In the genomic region with DNA sequence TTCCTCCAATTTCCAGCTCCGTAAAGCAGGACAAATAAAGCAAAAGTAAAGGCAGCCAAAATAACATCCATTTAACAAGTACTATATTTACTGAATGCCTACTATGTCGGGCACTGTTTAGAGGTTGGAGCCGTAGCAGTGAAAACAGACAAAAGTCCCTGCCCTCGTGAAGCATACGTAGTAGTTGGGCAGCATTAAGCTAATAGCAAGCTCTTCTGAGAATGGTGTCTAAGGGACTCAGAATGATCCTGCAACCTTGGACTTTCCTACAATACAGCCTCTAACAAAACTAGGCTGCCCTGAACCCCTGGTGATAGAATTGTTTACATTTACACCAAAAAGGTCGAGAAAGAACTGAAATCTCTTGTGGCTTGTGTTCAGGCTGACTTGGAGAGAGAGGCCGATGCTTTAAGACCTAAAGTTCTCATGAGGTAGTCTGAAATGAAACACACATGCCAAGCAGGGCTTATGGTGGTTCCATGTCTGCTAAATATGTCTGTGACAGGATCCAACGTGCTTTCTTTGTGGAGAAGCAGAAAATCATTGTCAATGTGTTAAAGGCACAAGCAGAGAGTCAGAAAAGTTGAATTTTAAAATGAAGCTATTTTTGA, we compare ENCODE assay signal across 8 cellular contexts. TPM values are rescaled to one million over a fixed set of nuclear protein-coding genes. Genes with fewer than 3 reads are reported as not detected.
A peak's percentile ranks its signal among the peaks of the same experiment; 100 is the strongest.
DNase-seq lines count a peak whose midpoint lies in the region; ATAC-seq and TF ChIP-seq lines count a peak whose summit lies in the region.

No MANE protein-coding gene starts in this region.

- peak overlapping the region; percentile 92 for H3K4me3 ChIP-seq in brain microvascular endothelial cell (ENCODE audit: low read depth, low read length)

- in situ Hi-C loops in KBM-7 (cut with MboI; ENCODE audit: low pct_unique_long_range_greater_than_20kb, low sequenced_read_pairs) (no loop called here), brain microvascular endothelial cell (cut with HindIII; ENCODE audit: low pct_ligation_motif_present, low sequenced_read_pairs) (loop anchor here (25.0 kb wide), 1 partner anchor 185 kb away; no protein-coding TSS in a partner anchor)

- no peak overlapping the region for H3K27ac Mint-ChIP-seq in stimulated activated naive CD8-positive, alpha-beta T cell treated with anti-CD3 and anti-CD28 coated beads, Interleukin-15, amount 100 ng/mL, for 72 hours

- peaks cover 8% of the 10 kb centered on the region for H3K4me1 Mint-ChIP-seq in stimulated activated naive CD8-positive, alpha-beta T cell treated with anti-CD3 and anti-CD28 coated beads, Interleukin-15, amount 100 ng/mL, for 72 hours

- no peaks in the 10 kb centered on the region for H3K27me3 ChIP-seq in brain microvascular endothelial cell (replicated peaks)
- no peaks in the 10 kb centered on the region for H3K27me3 ChIP-seq in layer of hippocampus (ENCODE audit: control insufficient read depth, insufficient read depth, low read length)

- peak; percentile 19 for ATAC-seq in stimulated activated naive CD8-positive, alpha-beta T cell treated with anti-CD3 and anti-CD28 coated beads, Interleukin-15, amount 100 ng/mL, for 72 hours
- no peak for ATAC-seq in GM19035 (IDR thresholded peaks at IDR 0.05; ENCODE audit: unreplicated experiment)
- no peak for ATAC-seq in HG03354 (IDR thresholded peaks at IDR 0.05; ENCODE audit: poor library complexity, severe bottlenecking, unreplicated experiment)

- peak; percentile 50 for DNase-seq in KBM-7
- no peak for DNase-seq in brain microvascular endothelial cell
- DNase-seq in stimulated activated naive CD8-positive, alpha-beta T cell treated with anti-CD3 and anti-CD28 coated beads, Interleukin-15, amount 100 ng/mL, for 72 hours, result no peak
- no peak for DNase-seq in ureter (ENCODE audit: low spot score)
- no peak for DNase-seq in NCI-H2029 (lab: John Stamatoyannopoulos, UW)

- H3K27ac ChIP-seq in brain microvascular endothelial cell (peak overlapping the region; percentile 87), layer of hippocampus (ENCODE audit: low read depth, low read length) (peak overlapping the region; percentile 67)

- H3K4me3 Mint-ChIP-seq in stimulated activated naive CD8-positive, alpha-beta T cell treated with anti-CD3 and anti-CD28 coated beads, Interleukin-15, amount 100 ng/mL, for 72 hours, result peak overlapping the region in 1 of 2 donors; percentile 41

- no peaks in the 10 kb centered on the region for H3K36me3 ChIP-seq in brain microvascular endothelial cell (replicated peaks)

- H3K27me3 Mint-ChIP-seq in stimulated activated naive CD8-positive, alpha-beta T cell treated with anti-CD3 and anti-CD28 coated beads, Interleukin-15, amount 100 ng/mL, for 72 hours, result peaks cover 61% of the 10 kb centered on the region

- peaks cover 0 to 6% of the 10 kb centered on the region in 2 donors for H3K9me3 Mint-ChIP-seq in stimulated activated naive CD8-positive, alpha-beta T cell treated with anti-CD3 and anti-CD28 coated beads, Interleukin-15, amount 100 ng/mL, for 72 hours

- TF ChIP-seq CTCF in brain microvascular endothelial cell (IDR thresholded peaks at IDR 0.05; ENCODE audit: low read depth, low read length, missing control alignments), result no peak

RNA-seq across cellular contexts. Expression of gene PDGFC, which starts 0.9 kb away (rescaled TPM):
- 13.8 TPM for total RNA-seq in ureter
